ENCODE assay signal across 9 cellular contexts in the genomic region with DNA sequence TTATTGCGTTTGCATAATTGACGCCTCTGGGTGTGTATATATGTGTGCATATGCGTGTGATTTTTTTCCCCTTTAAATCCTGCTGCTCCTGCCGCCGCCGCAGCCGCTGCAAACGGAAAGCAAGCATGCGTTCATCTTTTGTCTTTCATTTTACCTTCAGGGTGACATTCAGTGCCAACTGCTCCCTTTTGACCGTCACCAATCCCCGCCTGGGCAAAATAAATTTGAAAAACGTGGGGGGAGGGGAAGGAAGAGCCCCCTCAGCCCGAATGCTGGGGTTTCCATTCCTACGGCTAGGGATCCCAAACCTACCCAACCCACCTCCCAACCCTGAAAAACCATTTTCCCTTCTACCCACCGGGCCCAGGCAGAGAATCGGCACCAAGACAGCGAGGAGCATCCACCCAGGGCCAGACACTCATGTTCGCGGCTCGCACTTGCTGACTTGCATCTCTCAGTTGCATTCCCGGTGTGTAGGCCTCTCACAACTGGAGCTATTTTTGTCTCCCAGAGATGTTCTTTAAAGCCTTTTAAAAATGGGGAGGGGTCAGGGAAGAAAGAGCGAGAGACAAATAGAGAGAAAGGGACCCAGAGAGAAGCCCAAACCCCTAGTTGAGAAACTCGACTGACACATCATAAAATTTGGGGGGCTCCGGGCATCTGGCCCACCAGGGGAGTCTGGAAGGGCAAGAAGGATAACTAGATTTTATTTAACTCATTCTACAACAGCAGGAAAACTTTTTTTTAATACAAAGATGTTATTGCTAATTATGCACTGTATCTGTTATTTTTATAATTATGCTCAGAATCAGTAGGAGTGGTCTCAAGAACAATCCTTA.
DNase-seq lines count a peak whose midpoint lies in the region; ATAC-seq and TF ChIP-seq lines count a peak whose summit lies in the region.
"Had no signal": no experiment of that assay in that cellular context is flagged by ENCODE, and none has a peak within 500 bp of the region (broad histone marks: within the 10 kb centered on the region; RNA-seq: fewer than 3 reads in every experiment).

No MANE protein-coding gene starts in this region.

- no peak overlapping the region for H4K91ac ChIP-seq in H9 (ENCODE audit: insufficient read length, low read depth, low read length)

- H3K36me3 Mint-ChIP-seq in H9 (ENCODE audit: insufficient read depth in 1 of 3, low read depth in 3 of 3), result no peaks in the 10 kb centered on the region

- H3K27ac Mint-ChIP-seq in H9, result no peak overlapping the region
- H3K27ac Mint-ChIP-seq: activated naive CD4-positive, alpha-beta T cell treated with anti-CD3 and anti-CD28 coated beads, Interleukin-2, amount 50 U/mL, for 72 hours had no signal

- H3T11ph ChIP-seq in H9 (ENCODE audit: low read length), result no peak overlapping the region

- POLR2A ChIA-PET in SK-N-SH (lab: Yijun Ruan, JAX), result no interaction called here

- H3K9me3 Mint-ChIP-seq in H9, result no peaks in the 10 kb centered on the region; a peak in 1 of 5 replicates

- H2BK15ac ChIP-seq in H9 (ENCODE audit: low read depth, low read length), result no peak overlapping the region

- H3K27ac ChIP-seq in H9 (ENCODE audit: insufficient read length, low read depth, low read length), result no peak overlapping the region
- peak overlapping the region in 1 of 2 experiments; percentile 82; a peak in 2 of 4 replicates for H3K27ac ChIP-seq in SK-N-SH (ENCODE audit: low read depth in 2 of 2, low read length in 1 of 2)
- H3K27ac ChIP-seq in right atrium auricular region, result peak overlapping the region; percentile 76 to 90

- H2BK120ac ChIP-seq in H9 (ENCODE audit: low read depth, low read length, poor library complexity, severe bottlenecking), result no peak overlapping the region

- no peak overlapping the region for H2AK5ac ChIP-seq in H9 (ENCODE audit: insufficient read length, low read length)

- H3K4me1 ChIP-seq in H9 (ENCODE audit: insufficient read depth, low read length) (no peaks in the 10 kb centered on the region; the same call in 1 of the 2 replicates), SK-N-SH (ENCODE audit: control insufficient read depth in 1 of 2, insufficient read depth in 2 of 2, low read depth in 1 of 2, low read length in 1 of 2) (peaks cover 0 to 13% of the 10 kb centered on the region in 2 experiments; a peak in 2 of 4 replicates), right atrium auricular region (no peaks in the 10 kb centered on the region)

- no peak overlapping the region for H2BK5ac ChIP-seq in H9 (ENCODE audit: insufficient read length, low read length)

- peaks cover 26 to 33% of the 10 kb centered on the region in 2 experiments for H3K4me1 Mint-ChIP-seq in H9

- no peak overlapping the region for H2AFZ ChIP-seq in H9 (ENCODE audit: low read length)
- peak overlapping the region; percentile 90 for H2AFZ ChIP-seq in SK-N-SH (ENCODE audit: low read depth)

- CTCF ChIA-PET in SK-N-SH (lab: Yijun Ruan, JAX), result interaction anchor here (0.7 to 1.0 kb wide), 2 partner anchors 25 to 155 kb away, joined by 3 to 4 read pairs; no protein-coding TSS in a partner anchor

- DNase-seq in H9 (no peak), SK-N-SH (peak; percentile 51), right atrium auricular region (ENCODE audit: low spot score) (peak; percentile 60), retinal pigment epithelial cell (ENCODE audit: low read depth) (no peak), dermis blood vessel endothelial cell (no peak), SIG-M5 treated with dmso at 0.1 percent for 504 hours (lab: John Stamatoyannopoulos, UW; ENCODE audit: unreplicated experiment) (no peak)

- H3F3A ChIP-seq in SK-N-SH (replicated peaks; ENCODE audit: insufficient read depth), result peaks cover 6% of the 10 kb centered on the region

- no peaks in the 10 kb centered on the region for H3K9me3 ChIP-seq in H9 (ENCODE audit: control insufficient read depth, low read depth, low read length)
- no peaks in the 10 kb centered on the region for H3K9me3 ChIP-seq in SK-N-SH
- H3K9me3 ChIP-seq in right atrium auricular region, result no peaks in the 10 kb centered on the region

- H2BK12ac ChIP-seq in H9 (ENCODE audit: insufficient read length, low read depth, low read length), result no peak overlapping the region

- H2BK20ac ChIP-seq in H9 (ENCODE audit: low read depth, low read length, poor library complexity, severe bottlenecking), result no peak overlapping the region

- no peak overlapping the region for H4K8ac ChIP-seq in H9 (replicated peaks; ENCODE audit: insufficient read length, low read depth, low read length)

- peak overlapping the region; percentile 64 to 69 for H3K4me3 ChIP-seq in SK-N-SH (ENCODE audit: low read depth in 2 of 2, low read length in 1 of 2)
- peak overlapping the region; percentile 52 to 64 for H3K4me3 ChIP-seq in right atrium auricular region
- peak overlapping the region; percentile 61 for H3K4me3 ChIP-seq in retinal pigment epithelial cell (ENCODE audit: low read length)

- no peaks in the 10 kb centered on the region for H4K20me1 ChIP-seq in H9 (ENCODE audit: control insufficient read depth, insufficient read depth, insufficient read length)
- no peaks in the 10 kb centered on the region for H4K20me1 ChIP-seq in SK-N-SH (ENCODE audit: insufficient read depth)

- H3K27me3 ChIP-seq in H9 (ENCODE audit: insufficient read depth, low read length) (peaks cover 14% of the 10 kb centered on the region; the same call in 1 of the 2 replicates), SK-N-SH (ENCODE audit: insufficient read depth) (no peaks in the 10 kb centered on the region), right atrium auricular region (no peaks in the 10 kb centered on the region)

- no peak overlapping the region for H3K18ac ChIP-seq in H9 (ENCODE audit: insufficient read length, low read depth, low read length)

- no peaks in the 10 kb centered on the region for H3K9me2 ChIP-seq in SK-N-SH

- ATAC-seq in HG03139 (IDR thresholded peaks at IDR 0.05; ENCODE audit: unreplicated experiment) (no peak), HG02981 (IDR thresholded peaks at IDR 0.05; ENCODE audit: unreplicated experiment) (no peak)
- ATAC-seq: activated naive CD4-positive, alpha-beta T cell treated with anti-CD3 and anti-CD28 coated beads, Interleukin-2, amount 50 U/mL, for 72 hours had no signal

- no peak for TF ChIP-seq RAD21 in SK-N-SH (IDR thresholded peaks at IDR 0.05; ENCODE audit: low read length)

- H3K79me2 ChIP-seq in H9 (ENCODE audit: insufficient read depth, low read length) (no peaks in the 10 kb centered on the region), SK-N-SH (ENCODE audit: insufficient read depth) (no peaks in the 10 kb centered on the region)

- no peak overlapping the region for H3K23ac ChIP-seq in H9 (ENCODE audit: insufficient read length, low read depth, low read length)

- H4K5ac ChIP-seq in H9 (ENCODE audit: insufficient read length, low read depth, low read length), result no peak overlapping the region

- H3K4me2 ChIP-seq in H9 (ENCODE audit: insufficient read depth, insufficient read length, low read length), result peak overlapping the region; percentile 87
- H3K4me2 ChIP-seq in SK-N-SH, result peak overlapping the region; percentile 80

- no peak overlapping the region for H3K4ac ChIP-seq in H9 (ENCODE audit: low read depth, low read length)

- WGBS in H9 (ENCODE audit: extremely low coverage, insufficient read length, low lambda C conversion rate), result no CpG with 5 or more reads among the region's 24 CpGs
- WGBS in SK-N-SH (ENCODE audit: low lambda C conversion rate), result 17% methylated on average over 24 of the region's 24 CpGs

- peak overlapping the region; percentile 71 to 95 for H3K4me3 Mint-ChIP-seq in H9

- H3K23me2 ChIP-seq in H9 (ENCODE audit: insufficient read length, low read depth, low read length, poor library complexity, severe bottlenecking), result peaks cover 16% of the 10 kb centered on the region

- peaks cover 75% of the 10 kb centered on the region for H3K27me3 Mint-ChIP-seq in H9 (ENCODE audit: low read depth)

- TF ChIP-seq CTCF in H9 (conservative IDR thresholded peaks at IDR 0.05), result no peak
- no peak for TF ChIP-seq CTCF in SK-N-SH (IDR thresholded peaks at IDR 0.05)
- no peak for TF ChIP-seq CTCF in right atrium auricular region (IDR thresholded peaks at IDR 0.05)
- no peak for TF ChIP-seq CTCF in retinal pigment epithelial cell (conservative IDR thresholded peaks at IDR 0.05; ENCODE audit: low read depth, low read length)

- H3K79me1 ChIP-seq in H9 (ENCODE audit: insufficient read depth, low read depth, low read length, poor library complexity, severe bottlenecking), result no peaks in the 10 kb centered on the region

- H3K36me3 ChIP-seq in SK-N-SH (replicated peaks in 1 of 2; ENCODE audit: control insufficient read depth in 1 of 2, insufficient read depth in 2 of 2, low read length in 1 of 2), result no peaks in the 10 kb centered on the region
- no peaks in the 10 kb centered on the region for H3K36me3 ChIP-seq in right atrium auricular region

- H3K14ac ChIP-seq in H9 (ENCODE audit: insufficient read depth, low read length), result 0 out of 2 replicates have a peak overlapping the region, but pooled peaks have one; percentile 41

- no peak for TF ChIP-seq EP300 in SK-N-SH (IDR thresholded peaks at IDR 0.05; ENCODE audit: borderline replicate concordance in 1 of 2, low read depth in 1 of 2, low read length in 1 of 2)

- H3K56ac ChIP-seq in H9 (ENCODE audit: insufficient read length, low read depth, low read length), result no peak overlapping the region

- H3K9ac ChIP-seq in H9 (ENCODE audit: extremely low read depth, insufficient read length, low read length) (no peak overlapping the region), SK-N-SH (peak overlapping the region; percentile 76)

TF ChIP-seq in SK-N-SH, 30 proteins besides CTCF, POLR2A, EP300 and RAD21:
- TF ChIP-seq MXI1 (IDR thresholded peaks at IDR 0.05; ENCODE audit: low read depth, low read length) (peak; percentile 16; the same call in 1 of the 2 replicates), NFIC (IDR thresholded peaks at IDR 0.05; ENCODE audit: borderline replicate concordance) (no peak)

Comparison
In these comparisons a context has a peak if more than half of its experiments do, and no peak if none do; other contexts are left out.
1. DNase-seq: peak in SK-N-SH (single experiment) and right atrium auricular region (single experiment); none in H9 (single experiment), retinal pigment epithelial cell (single experiment), dermis blood vessel endothelial cell (single experiment) and SIG-M5 treated with dmso at 0.1 percent for 504 hours (single experiment).
2. Peak in every context shown above with its lines, with median percentiles within 50 percentile points of each other: H3K4me3 ChIP-seq.